Comparison of ENCODE assay signal across 16 cellular contexts in the genomic region with DNA sequence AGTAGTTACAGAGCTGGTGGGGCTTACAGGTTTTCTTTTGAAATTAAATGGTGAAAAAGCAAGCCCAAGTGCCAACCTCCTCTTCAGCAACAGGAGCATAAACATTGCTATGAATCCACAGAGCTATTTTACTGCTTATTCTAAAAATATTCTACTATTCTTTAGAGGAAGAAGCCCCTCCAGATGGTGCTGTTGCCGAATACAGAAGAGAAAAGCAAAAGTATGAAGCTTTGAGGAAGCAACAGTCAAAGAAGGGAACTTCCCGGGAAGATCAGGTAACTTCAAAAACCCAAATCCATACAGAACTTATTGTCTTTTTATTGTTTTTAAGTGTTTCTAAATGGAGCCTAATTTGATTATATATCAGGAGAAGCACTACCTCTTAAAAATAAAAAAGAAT.
A peak's percentile ranks its signal among the peaks of the same experiment; 100 is the strongest.
DNase-seq lines count a peak whose midpoint lies in the region; ATAC-seq, FAIRE-seq and TF ChIP-seq lines count a peak whose summit lies in the region.
"Had no signal": no experiment of that assay in that cellular context is flagged by ENCODE, and none has a peak within 500 bp of the region (broad histone marks: within the 10 kb centered on the region; RNA-seq: fewer than 3 reads in every experiment).

No MANE protein-coding gene starts in this region.

- no peaks in the 10 kb centered on the region for H3K9me3 ChIP-seq in hepatocyte (ENCODE audit: low read depth)
- H3K9me3 ChIP-seq: BE2C had no signal

- in situ Hi-C loops in astrocyte of the cerebellum (cut with HindIII; ENCODE audit: low sequenced_read_pairs), result no loop called here

- TF ChIP-seq CTCF in HFFc6 (IDR thresholded peaks at IDR 0.05), result peak; percentile 60; the same call in 1 of the 2 replicates
- peak; percentile 11 for TF ChIP-seq CTCF in astrocyte of the cerebellum (IDR thresholded peaks at IDR 0.05; ENCODE audit: low read depth, low read length, missing control alignments)
- TF ChIP-seq CTCF in hepatocyte (IDR thresholded peaks at IDR 0.05; ENCODE audit: poor library complexity), result peak; percentile 27

- H3K27ac Mint-ChIP-seq in HFFc6, result peak overlapping the region; percentile 77
- H3K27ac Mint-ChIP-seq: nephron, T-cell had no signal

- H3K27me3 Mint-ChIP-seq in HFFc6 (ENCODE audit: insufficient read depth), result no peaks in the 10 kb centered on the region; the same call in 1 of the 2 replicates
- H3K27me3 Mint-ChIP-seq: T-cell had no signal

- H3K27me3 ChIP-seq in hepatocyte, result no peaks in the 10 kb centered on the region
- H3K27me3 ChIP-seq: BE2C had no signal

- H3K4me3 Mint-ChIP-seq in HFFc6, result no peak overlapping the region
- H3K4me3 Mint-ChIP-seq: nephron, T-cell had no signal

- FAIRE-seq in RCC 7860 (lab: Jason Lieb, UNC), result no peak

- H2AFZ ChIP-seq in hepatocyte, result no peak overlapping the region

- H4K20me1 ChIP-seq in hepatocyte (ENCODE audit: insufficient read depth, poor library complexity, severe bottlenecking), result no peaks in the 10 kb centered on the region

- no peaks in the 10 kb centered on the region for H3K4me1 ChIP-seq in hepatocyte (ENCODE audit: insufficient read depth)
- H3K4me1 ChIP-seq: BE2C had no signal

- no peaks in the 10 kb centered on the region for H3K36me3 ChIP-seq in hepatocyte (replicated peaks; ENCODE audit: insufficient read depth, low read depth)
- H3K36me3 ChIP-seq: BE2C had no signal

- H3K9me3 Mint-ChIP-seq in HFFc6, result peaks cover 10% of the 10 kb centered on the region; the same call in 1 of the 2 replicates
- H3K9me3 Mint-ChIP-seq: T-cell had no signal

- no peak overlapping the region for H3K27ac ChIP-seq in hepatocyte

- no peak overlapping the region for H3K4me2 ChIP-seq in hepatocyte

- peaks cover 33% of the 10 kb centered on the region for H3K36me3 Mint-ChIP-seq in HFFc6 (ENCODE audit: low read depth)

- H3K4me1 Mint-ChIP-seq in HFFc6 (ENCODE audit: low read depth), result peaks cover 56% of the 10 kb centered on the region
- H3K4me1 Mint-ChIP-seq: nephron had no signal

- H3K4me3 ChIP-seq in astrocyte of the cerebellum (ENCODE audit: low read depth, low read length), result no peak overlapping the region
- no peak overlapping the region for H3K4me3 ChIP-seq in hepatocyte

- no peaks in the 10 kb centered on the region for H3K9me2 ChIP-seq in hepatocyte (replicated peaks; ENCODE audit: insufficient read depth)

- no peaks in the 10 kb centered on the region for H3K79me2 ChIP-seq in hepatocyte

- DNase-seq in AG20443 (ENCODE audit: low spot score), result peak; percentile 18
- DNase-seq in HFFc6, result peak; percentile 35
- no peak for DNase-seq in astrocyte of the cerebellum (ENCODE audit: low read depth)
- DNase-seq in hepatocyte (ENCODE audit: low spot score), result peak; percentile 6
- DNase-seq in NK-92 treated with Interleukin-12 subunit alpha and Interleukin-12 subunit beta, amount 100 ng/mL, for 24 hours (lab: John Stamatoyannopoulos, UW), result no peak
- DNase-seq in RCC 7860 (ENCODE audit: low spot score), result no peak
- DNase-seq: activated effector memory CD4-positive, alpha-beta T cell treated with anti-CD3 and anti-CD28 coated beads, Interleukin-2, amount 50 U/mL, for 16 hours; anterior cingulate cortex; BE2C; mammary epithelial cell; NCI-H187; T-cell had no signal

- WGBS in hepatocyte (ENCODE audit: low lambda C conversion rate, missing lambda C conversion rate), result 74% methylated on average over 2 of the region's 2 CpGs

- no peak for ATAC-seq in GM19397 (IDR thresholded peaks at IDR 0.05; ENCODE audit: unreplicated experiment)
- no peak for ATAC-seq in esophagus mucosa
- ATAC-seq: activated CD4-positive, CD25-positive, alpha-beta regulatory T cell treated with anti-CD3 and anti-CD28 coated beads, Interleukin-2, amount 50 U/mL, for 24 hours; T-cell had no signal

Comparison
In these comparisons a context has a peak if more than half of its experiments do, and no peak if none do; other contexts are left out.
1. DNase-seq: peak in AG20443 (single experiment), HFFc6 (single experiment) and hepatocyte (single experiment); none in astrocyte of the cerebellum (single experiment), NK-92 treated with Interleukin-12 subunit alpha and Interleukin-12 subunit beta, amount 100 ng/mL, for 24 hours (single experiment) and RCC 7860 (single experiment).
2. Peak in every context shown above with its lines, with median percentiles within 50 percentile points of each other: CTCF ChIP-seq.